33 cellular contexts compared by ENCODE assay signal in genomic region chr12:129079719-129080118, GRCh38.
"Had no signal": no experiment of that assay in that cellular context is flagged by ENCODE, and none has a peak within 500 bp of the region (broad histone marks: within the 10 kb centered on the region; RNA-seq: fewer than 3 reads in every experiment).

No MANE protein-coding gene starts in this region.

- H3K27me3 ChIP-seq: adrenal gland, ascending aorta, cardiac muscle cell had no signal

- H3K36me3 ChIP-seq: adrenal gland, ascending aorta, cardiac muscle cell had no signal

- H3K9me3 ChIP-seq: adrenal gland, ascending aorta had no signal

- H3K4me3 ChIP-seq: adrenal gland, ascending aorta, cardiac muscle cell had no signal

- H3K4me1 ChIP-seq: adrenal gland, ascending aorta had no signal

- H3K27ac ChIP-seq: adrenal gland, ascending aorta, cardiac muscle cell, VCaP had no signal

- ATAC-seq: activated CD8-positive, alpha-beta T cell treated with anti-CD3 and anti-CD28 coated beads for 36 hours; activated naive CD4-positive, alpha-beta T cell treated with anti-CD3 and anti-CD28 coated beads, Interleukin-2, amount 50 U/mL, for 72 hours; activated T-cell treated with anti-CD3 and anti-CD28 coated beads, Interleukin-2, amount 50 U/mL, for 4 hours; activated T-cell treated with anti-CD3 and anti-CD28 coated beads, Interleukin-2, amount 50 U/mL, for 72 hours; activated T-helper 17 cell treated with anti-CD3 and anti-CD28 coated beads, Interleukin-2, amount 50 U/mL, for 72 hours had no signal

- FAIRE-seq: bronchial epithelial cell, TTC549 had no signal

- DNase-seq: activated B cell treated with CpG ODN at 0.5 μM for 24 hours; activated CD4-positive, alpha-beta memory T cell treated with anti-CD3 and anti-CD28 coated beads for 36 hours; activated CD4-positive, alpha-beta T cell treated with anti-CD3 and anti-CD28 coated beads for 4 hours; activated CD4-positive, alpha-beta T cell treated with anti-CD3 and anti-CD28 coated beads, Interleukin-2, amount 10 ng/mL, durations not matched to agents 24 days and 14 days; activated CD4-positive, alpha-beta T cell treated with anti-CD3 and anti-CD28 coated beads, Interleukin-2, amount 50 U/mL, for 1 hour; activated CD4-positive, alpha-beta T cell treated with anti-CD3 and anti-CD28 coated beads, Interleukin-2, amount 50 U/mL, for 4 hours; activated CD4-positive, CD25-positive, alpha-beta regulatory T cell treated with anti-CD3 and anti-CD28 coated beads, Interleukin-2, amount 50 U/mL, for 72 hours; activated CD8-positive, alpha-beta memory T cell treated with anti-CD3 and anti-CD28 coated beads, Interleukin-2, amount 50 U/mL, for 4 hours; activated CD8-positive, alpha-beta T cell treated with anti-CD3 and anti-CD28 coated beads for 36 hours; activated effector memory CD4-positive, alpha-beta T cell treated with anti-CD3 and anti-CD28 coated beads, Interleukin-2, amount 50 U/mL, for 16 hours; activated gamma-delta T cell treated with Interleukin-2 at 50 U/mL for 16 hours; activated naive CD4-positive, alpha-beta T cell; activated naive CD4-positive, alpha-beta T cell treated with anti-CD3 and anti-CD28 coated beads for 36 hours; activated naive CD4-positive, alpha-beta T cell treated with anti-CD3 and anti-CD28 coated beads, Interleukin-2, amount 50 U/mL, for 16 hours; activated naive CD8-positive, alpha-beta T cell treated with anti-CD3 and anti-CD28 coated beads for 36 hours; activated T-cell treated with anti-CD3 and anti-CD28 coated beads for 4 hours; activated T-cell treated with anti-CD3 and anti-CD28 coated beads, Interleukin-2, amount 50 U/mL, for 1 hour; activated T-cell treated with anti-CD3 and anti-CD28 coated beads, Interleukin-2, amount 50 U/mL, for 4 hours; activated T-cell treated with anti-CD3 and anti-CD28 coated beads, Interleukin-2, amount 50 U/mL, for 72 hours; adrenal gland; amygdala; anterior cingulate cortex; caudate nucleus; cerebellar nuclear complex; T-helper 2 cell; T-helper 9 cell had no signal
